Comparison of ENCODE assay signal across 17 cellular contexts in the genomic region with DNA sequence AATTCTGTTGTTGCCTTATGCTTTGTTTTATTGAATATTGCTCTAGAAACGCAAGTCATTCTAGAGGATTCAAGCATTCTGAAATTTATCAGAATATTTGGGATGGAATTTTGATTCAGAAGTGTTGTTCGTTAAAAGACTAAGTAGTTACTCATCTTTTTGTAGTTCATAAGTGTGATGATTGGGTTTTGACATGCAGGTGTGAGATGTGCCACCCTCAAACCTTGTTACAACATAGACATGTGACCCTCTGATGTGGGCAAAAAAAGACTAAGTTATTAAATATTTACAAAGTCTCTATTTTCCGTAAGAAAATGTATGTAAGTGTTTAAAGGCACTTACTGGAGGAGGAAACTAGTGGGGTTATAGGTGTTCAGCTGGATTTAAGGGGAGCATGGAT. TPM values are rescaled to one million over a fixed set of nuclear protein-coding genes. Genes with fewer than 3 reads are reported as not detected.
DNase-seq lines count a peak whose midpoint lies in the region; ATAC-seq, FAIRE-seq and TF ChIP-seq lines count a peak whose summit lies in the region.
"Had no signal": no experiment of that assay in that cellular context is flagged by ENCODE, and none has a peak within 500 bp of the region (broad histone marks: within the 10 kb centered on the region; RNA-seq: fewer than 3 reads in every experiment).

No MANE protein-coding gene starts in this region.

- no peak for TF ChIP-seq CTCF in Loucy (conservative IDR thresholded peaks at IDR 0.05; ENCODE audit: low read length)

- peak overlapping the region; percentile 16 for H3K4me3 ChIP-seq in CD4-positive, CD25-positive, alpha-beta regulatory T cell (ENCODE audit: low read depth, low read length)
- H3K4me3 ChIP-seq in Loucy (ENCODE audit: low read length, poor library complexity, severe bottlenecking) (peak overlapping the region; percentile 25), rectal smooth muscle tissue (ENCODE audit: low read length) (no peak overlapping the region), Karpas-422 (ENCODE audit: low read length) (no peak overlapping the region)
- H3K4me3 ChIP-seq: colonic mucosa had no signal

- DNase-seq in CD4-positive, CD25-positive, alpha-beta regulatory T cell, result no peak
- no peak for DNase-seq in effector memory CD8-positive, alpha-beta T cell
- no peak for DNase-seq in SW480 (ENCODE audit: low spot score)
- no peak for DNase-seq in HTR-8/SVneo (ENCODE audit: insufficient read length, low spot score)
- DNase-seq in Karpas-422, result no peak
- no peak for DNase-seq in stimulated activated CD4-positive, alpha-beta T cell treated with anti-CD3 and anti-CD28 coated beads, Interleukin-4, amount 100 ng/mL, for 24 hours
- DNase-seq: activated CD8-positive, alpha-beta memory T cell treated with anti-CD3 and anti-CD28 coated beads, Interleukin-2, amount 10 ng/mL, durations not matched to agents 7 days and 5 days; BE2C; colonic mucosa; NCI-H2107; Right ventricle myocardium superior had no signal

- peak overlapping the region; percentile 41 for H3K27ac ChIP-seq in CD4-positive, CD25-positive, alpha-beta regulatory T cell (ENCODE audit: insufficient read depth, low read length, poor library complexity, severe bottlenecking)
- H3K27ac ChIP-seq in rectal smooth muscle tissue (ENCODE audit: low read depth, low read length) (peak overlapping the region; percentile 43), Karpas-422 (ENCODE audit: low read length) (no peak overlapping the region)
- H3K27ac ChIP-seq: colonic mucosa had no signal

- H3K27me3 ChIP-seq in CD4-positive, CD25-positive, alpha-beta regulatory T cell (ENCODE audit: control insufficient read depth, insufficient read depth, low read length), result no peaks in the 10 kb centered on the region
- H3K27me3 ChIP-seq in Loucy (ENCODE audit: insufficient read depth, low read length, poor library complexity, severe bottlenecking) (no peaks in the 10 kb centered on the region), rectal smooth muscle tissue (ENCODE audit: control insufficient read depth, insufficient read depth, low read length) (no peaks in the 10 kb centered on the region), Karpas-422 (ENCODE audit: low read length) (no peaks in the 10 kb centered on the region)
- H3K27me3 ChIP-seq: BE2C, colonic mucosa had no signal

- H3K9me3 Mint-ChIP-seq in CD4-positive, CD25-positive, alpha-beta regulatory T cell, result peaks cover 0 to 1% (median 0%) of the 10 kb centered on the region in 7 donors
- no peaks in the 10 kb centered on the region for H3K9me3 Mint-ChIP-seq in effector memory CD8-positive, alpha-beta T cell
- H3K9me3 Mint-ChIP-seq: activated naive CD4-positive, alpha-beta T cell treated with anti-CD3 and anti-CD28 coated beads, Interleukin-2, amount 50 U/mL, for 72 hours had no signal

- H3K4me3 Mint-ChIP-seq in CD4-positive, CD25-positive, alpha-beta regulatory T cell, result peak overlapping the region in 3 of 4 donors; percentile 11 to 58 (median 13)
- peak overlapping the region; percentile 0 to 32 for H3K4me3 Mint-ChIP-seq in effector memory CD8-positive, alpha-beta T cell
- H3K4me3 Mint-ChIP-seq: activated CD8-positive, alpha-beta memory T cell treated with anti-CD3 and anti-CD28 coated beads, Interleukin-2, amount 10 ng/mL, durations not matched to agents 7 days and 5 days had no signal

- H3K9ac ChIP-seq in Loucy (ENCODE audit: low read depth, low read length, poor library complexity, severe bottlenecking), result peak overlapping the region; percentile 21
- H3K9ac ChIP-seq in rectal smooth muscle tissue (ENCODE audit: low read length), result no peak overlapping the region
- H3K9ac ChIP-seq in Karpas-422 (ENCODE audit: low read length), result no peak overlapping the region

- no peak for ATAC-seq in CD4-positive, CD25-positive, alpha-beta regulatory T cell (ENCODE audit: low read depth in 2 of 2)
- peak; percentile 40 for ATAC-seq in effector memory CD8-positive, alpha-beta T cell (replicated peaks)
- ATAC-seq: activated CD8-positive, alpha-beta memory T cell treated with anti-CD3 and anti-CD28 coated beads, Interleukin-2, amount 10 ng/mL, durations not matched to agents 7 days and 5 days; activated naive CD4-positive, alpha-beta T cell treated with anti-CD3 and anti-CD28 coated beads, Interleukin-2, amount 50 U/mL, for 72 hours; HCT116 had no signal

- peaks cover 89% of the 10 kb centered on the region for H4K20me1 ChIP-seq in Loucy (ENCODE audit: insufficient read depth, low read length, poor library complexity, severe bottlenecking)
- H4K20me1 ChIP-seq in Karpas-422 (ENCODE audit: insufficient read depth, low read depth, low read length), result peaks cover 69% of the 10 kb centered on the region

- H3K4me1 Mint-ChIP-seq in CD4-positive, CD25-positive, alpha-beta regulatory T cell, result peaks cover 33 to 81% (median 61%) of the 10 kb centered on the region in 4 donors
- peaks cover 49 to 52% of the 10 kb centered on the region in 2 donors for H3K4me1 Mint-ChIP-seq in effector memory CD8-positive, alpha-beta T cell (ENCODE audit: low read depth in 2 of 2)

- H2AFZ ChIP-seq in Loucy (ENCODE audit: low read length) (no peak overlapping the region), Karpas-422 (ENCODE audit: low read length) (no peak overlapping the region)

- no peaks in the 10 kb centered on the region for H3K9me2 ChIP-seq in Loucy (replicated peaks; ENCODE audit: low read depth, low read length)
- no peaks in the 10 kb centered on the region for H3K9me2 ChIP-seq in Karpas-422 (replicated peaks; ENCODE audit: insufficient read depth, low read length)

- H3K79me2 ChIP-seq in Loucy (ENCODE audit: insufficient read depth, low read length) (peaks cover 90% of the 10 kb centered on the region), Karpas-422 (ENCODE audit: low read length) (peaks cover 65% of the 10 kb centered on the region)

- no peaks in the 10 kb centered on the region for H3K27me3 Mint-ChIP-seq in CD4-positive, CD25-positive, alpha-beta regulatory T cell
- H3K27me3 Mint-ChIP-seq in effector memory CD8-positive, alpha-beta T cell, result no peaks in the 10 kb centered on the region
- H3K27me3 Mint-ChIP-seq: activated CD8-positive, alpha-beta memory T cell treated with anti-CD3 and anti-CD28 coated beads, Interleukin-2, amount 10 ng/mL, durations not matched to agents 7 days and 5 days had no signal

- peaks cover 31% of the 10 kb centered on the region for H3K36me3 ChIP-seq in CD4-positive, CD25-positive, alpha-beta regulatory T cell (ENCODE audit: control insufficient read depth, insufficient read depth, low read length)
- H3K36me3 ChIP-seq in Loucy (ENCODE audit: insufficient read depth, low read length) (peaks cover 43% of the 10 kb centered on the region), rectal smooth muscle tissue (ENCODE audit: control insufficient read depth, insufficient read depth, low read length) (peaks cover 8% of the 10 kb centered on the region), Karpas-422 (ENCODE audit: insufficient read depth, low read length) (peaks cover 80% of the 10 kb centered on the region)

- H3K4me2 ChIP-seq in Loucy (ENCODE audit: low read depth, low read length, poor library complexity, severe bottlenecking), result peak overlapping the region; percentile 45
- no peak overlapping the region for H3K4me2 ChIP-seq in Karpas-422 (ENCODE audit: low read depth, low read length, poor library complexity, severe bottlenecking)

- peak overlapping the region in 2 of 3 donors; percentile 77 to 83 for H3K27ac Mint-ChIP-seq in CD4-positive, CD25-positive, alpha-beta regulatory T cell
- H3K27ac Mint-ChIP-seq in effector memory CD8-positive, alpha-beta T cell, result peak overlapping the region; percentile 46 to 94
- H3K27ac Mint-ChIP-seq: activated CD8-positive, alpha-beta memory T cell treated with anti-CD3 and anti-CD28 coated beads, Interleukin-2, amount 10 ng/mL, durations not matched to agents 7 days and 5 days had no signal

- H3F3A ChIP-seq in Loucy (ENCODE audit: low read depth), result peaks cover 3% of the 10 kb centered on the region; the same call in 1 of the 2 replicates

- no peaks in the 10 kb centered on the region for H3K9me3 ChIP-seq in CD4-positive, CD25-positive, alpha-beta regulatory T cell (ENCODE audit: control insufficient read depth in 2 of 2, low read length in 2 of 2)
- H3K9me3 ChIP-seq in Loucy (ENCODE audit: insufficient read depth, low read depth, low read length) (no peaks in the 10 kb centered on the region), Karpas-422 (ENCODE audit: low read length) (no peaks in the 10 kb centered on the region)
- H3K9me3 ChIP-seq: BE2C, colonic mucosa had no signal

- no peak for FAIRE-seq in HTR-8/SVneo (lab: Jason Lieb, UNC)
- FAIRE-seq: TTC549, urothelium cell line had no signal

- H3K36me3 Mint-ChIP-seq in CD4-positive, CD25-positive, alpha-beta regulatory T cell, result peaks cover 8% of the 10 kb centered on the region
- peaks cover 38% of the 10 kb centered on the region for H3K36me3 Mint-ChIP-seq in effector memory CD8-positive, alpha-beta T cell (ENCODE audit: insufficient read depth)

- H3K4me1 ChIP-seq in CD4-positive, CD25-positive, alpha-beta regulatory T cell (ENCODE audit: control insufficient read depth, insufficient read depth, low read length, poor library complexity, severe bottlenecking), result peaks cover 80% of the 10 kb centered on the region
- H3K4me1 ChIP-seq in Loucy (ENCODE audit: insufficient read depth, low read length, poor library complexity, severe bottlenecking), result peaks cover 44% of the 10 kb centered on the region
- H3K4me1 ChIP-seq in rectal smooth muscle tissue (ENCODE audit: control insufficient read depth, insufficient read depth, low read length), result peaks cover 36% of the 10 kb centered on the region
- no peaks in the 10 kb centered on the region; the same call in 1 of the 2 replicates for H3K4me1 ChIP-seq in Karpas-422 (ENCODE audit: low read length)

RNA-seq across cellular contexts. Expression of a gene that starts 8.9 kb away (rescaled TPM):
- 57.5 TPM for total RNA-seq in CD4-positive, CD25-positive, alpha-beta regulatory T cell
- polyA plus RNA-seq in CD4-positive, CD25-positive, alpha-beta regulatory T cell, result 100 to 1,000 TPM in 2 of 4 donors, 10 to 100 TPM in 2; 87.8 to 186 (median 122) TPM
- 38.5 and 51.7 TPM in 2 replicates for total RNA-seq in Karpas-422 (2014; rRNA removed; shearing (Covaris generic); ENCODE audit: low replicate concordance)

Comparison
In these comparisons a context has a peak if more than half of its experiments do, and no peak if none do; other contexts are left out.
1. H3K4me3 ChIP-seq: peak in CD4-positive, CD25-positive, alpha-beta regulatory T cell (single experiment) and Loucy (single experiment); none in rectal smooth muscle tissue (single experiment) and Karpas-422 (single experiment).